Comparison of ENCODE assay signal across 26 cellular contexts in genomic region chr16:15779664-15780351, GRCh38.
"Had no signal": no experiment of that assay in that cellular context is flagged by ENCODE, and none has a peak within 500 bp of the region (broad histone marks: within the 10 kb centered on the region; RNA-seq: fewer than 3 reads in every experiment).

No MANE protein-coding gene starts in this region.

- ATAC-seq: activated CD8-positive, alpha-beta memory T cell treated with anti-CD3 and anti-CD28 coated beads, Interleukin-2, amount 10 ng/mL, durations not matched to agents 7 days and 5 days; activated naive CD4-positive, alpha-beta T cell treated with anti-CD3 and anti-CD28 coated beads, Interleukin-2, amount 50 U/mL, for 72 hours; activated naive CD8-positive, alpha-beta T cell treated with anti-CD3 and anti-CD28 coated beads, Interleukin-2, amount 50 U/mL, for 24 hours; activated T-cell treated with anti-CD3 and anti-CD28 coated beads, Interleukin-2, amount 50 U/mL, for 4 hours; T-cell had no signal

- H3K4me3 ChIP-seq: SK-N-MC had no signal

- H3K4me3 Mint-ChIP-seq: activated B cell treated with CpG ODN at 0.5 μM for 24 hours; activated CD4-positive, alpha-beta T cell treated with anti-CD3 and anti-CD28 coated beads, Interleukin-2, amount 10 ng/mL, durations not matched to agents 24 days and 14 days; activated CD8-positive, alpha-beta memory T cell treated with anti-CD3 and anti-CD28 coated beads, Interleukin-2, amount 10 ng/mL, durations not matched to agents 7 days and 5 days; activated naive CD8-positive, alpha-beta T cell treated with anti-CD3 and anti-CD28 coated beads, Interleukin-2, amount 50 U/mL, for 24 hours; activated T-cell treated with anti-CD3 and anti-CD28 coated beads, Interleukin-2, amount 50 U/mL, for 4 hours; brain; T-cell had no signal

- DNase-seq: activated B cell treated with CpG ODN at 0.5 μM for 24 hours; activated CD4-positive, alpha-beta T cell treated with anti-CD3 and anti-CD28 coated beads for 1 hour; activated CD4-positive, alpha-beta T cell treated with anti-CD3 and anti-CD28 coated beads, Interleukin-2, amount 10 ng/mL, durations not matched to agents 24 days and 14 days; activated CD4-positive, alpha-beta T cell treated with anti-CD3 and anti-CD28 coated beads, Interleukin-2, amount 50 U/mL, for 48 hours; activated CD8-positive, alpha-beta memory T cell treated with anti-CD3 and anti-CD28 coated beads, Interleukin-2, amount 10 ng/mL, durations not matched to agents 7 days and 5 days; activated effector memory CD4-positive, alpha-beta T cell treated with anti-CD3 and anti-CD28 coated beads, Interleukin-2, amount 50 U/mL, for 16 hours; activated naive CD4-positive, alpha-beta T cell treated with Interleukin-2 at 50 U/mL for 16 hours; activated naive CD8-positive, alpha-beta T cell treated with anti-CD3 and anti-CD28 coated beads, Interleukin-2, amount 50 U/mL, for 24 hours; activated T-cell treated with anti-CD3 and anti-CD28 coated beads, Interleukin-2, amount 50 U/mL, for 4 hours; amniotic stem cell; KG1; NCI-H1048; NCI-H146; NCI-H187 treated with DMSO at 0.1 percent for 48 hours; NCI-H2081 treated with DMSO at 0.1 percent for 48 hours; NCI-H226; NCI-H526 treated with DMSO at 0.1 percent for 48 hours; NCI-H82; T-cell; T-helper 2 cell; T1000 had no signal

- H3K36me3 Mint-ChIP-seq: activated CD8-positive, alpha-beta memory T cell treated with anti-CD3 and anti-CD28 coated beads, Interleukin-2, amount 10 ng/mL, durations not matched to agents 7 days and 5 days; activated naive CD4-positive, alpha-beta T cell treated with anti-CD3 and anti-CD28 coated beads, Interleukin-2, amount 50 U/mL, for 72 hours; brain; T-cell had no signal

- H3K4me1 Mint-ChIP-seq: activated B cell treated with CpG ODN at 0.5 μM for 24 hours; activated CD4-positive, alpha-beta T cell treated with anti-CD3 and anti-CD28 coated beads, Interleukin-2, amount 10 ng/mL, durations not matched to agents 24 days and 14 days; activated CD8-positive, alpha-beta memory T cell treated with anti-CD3 and anti-CD28 coated beads, Interleukin-2, amount 10 ng/mL, durations not matched to agents 7 days and 5 days; activated naive CD8-positive, alpha-beta T cell treated with anti-CD3 and anti-CD28 coated beads, Interleukin-2, amount 50 U/mL, for 24 hours; brain; T-cell had no signal

- H3K27ac ChIP-seq: SK-N-MC had no signal

- FAIRE-seq: astrocyte, TTC549 had no signal

- H3K27ac Mint-ChIP-seq: activated B cell treated with CpG ODN at 0.5 μM for 24 hours; activated CD4-positive, alpha-beta T cell treated with anti-CD3 and anti-CD28 coated beads, Interleukin-2, amount 10 ng/mL, durations not matched to agents 24 days and 14 days; activated CD8-positive, alpha-beta memory T cell treated with anti-CD3 and anti-CD28 coated beads, Interleukin-2, amount 10 ng/mL, durations not matched to agents 7 days and 5 days; activated naive CD4-positive, alpha-beta T cell treated with anti-CD3 and anti-CD28 coated beads, Interleukin-2, amount 50 U/mL, for 72 hours; activated naive CD8-positive, alpha-beta T cell treated with anti-CD3 and anti-CD28 coated beads, Interleukin-2, amount 50 U/mL, for 24 hours; brain; T-cell had no signal

- H3K9me3 Mint-ChIP-seq: activated B cell treated with CpG ODN at 0.5 μM for 24 hours; activated CD4-positive, alpha-beta T cell treated with anti-CD3 and anti-CD28 coated beads, Interleukin-2, amount 10 ng/mL, durations not matched to agents 24 days and 14 days; activated naive CD4-positive, alpha-beta T cell treated with anti-CD3 and anti-CD28 coated beads, Interleukin-2, amount 50 U/mL, for 72 hours; activated naive CD8-positive, alpha-beta T cell treated with anti-CD3 and anti-CD28 coated beads, Interleukin-2, amount 50 U/mL, for 24 hours; activated T-cell treated with anti-CD3 and anti-CD28 coated beads, Interleukin-2, amount 50 U/mL, for 4 hours; brain; T-cell had no signal
